Comparison of ENCODE assay signal across 6 cellular contexts in the genomic region with DNA sequence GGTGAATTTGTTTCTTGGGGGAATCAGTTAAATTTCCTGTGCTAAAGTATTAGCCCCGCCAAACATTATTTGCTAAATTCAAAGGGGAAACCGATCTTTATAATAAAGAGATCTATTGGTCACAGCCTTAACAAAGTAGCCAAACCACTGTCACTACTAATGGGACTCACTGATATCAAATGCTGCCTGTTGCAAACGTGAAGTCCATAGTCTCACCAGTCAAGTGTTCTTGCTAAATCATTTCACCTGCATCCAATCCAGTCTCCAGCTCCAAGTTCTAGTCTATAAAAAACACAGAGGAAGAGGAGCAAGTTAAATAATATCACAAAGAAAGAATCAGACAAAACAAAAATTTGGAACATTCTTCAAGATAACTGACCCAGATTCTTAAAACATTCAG. TPM values are rescaled to one million over a fixed set of nuclear protein-coding genes. Genes with fewer than 3 reads are reported as not detected.
"Had no signal": no experiment of that assay in that cellular context is flagged by ENCODE, and none has a peak within 500 bp of the region (broad histone marks: within the 10 kb centered on the region; RNA-seq: fewer than 3 reads in every experiment).

No MANE protein-coding gene starts in this region.

- H3K4me1 Mint-ChIP-seq: GM23338, IgD-negative memory B cell had no signal

- H3K4me3 ChIP-seq: GM23338 had no signal

- H3K4me2 ChIP-seq: GM23338 had no signal

- DNase-seq: H9, HCEC 1CT had no signal

- H3K4me3 Mint-ChIP-seq: GM23338, H9, IgD-negative memory B cell had no signal

- H2AFZ ChIP-seq: GM23338 had no signal

- H3K9me3 Mint-ChIP-seq: GM23338, H9, IgD-negative memory B cell had no signal

- H3K27me3 Mint-ChIP-seq: IgD-negative memory B cell had no signal

- ATAC-seq: GM23338, HepG2 had no signal

- H3K27ac Mint-ChIP-seq: GM23338, H9, IgD-negative memory B cell had no signal

- H3K27ac ChIP-seq: HL-60 had no signal

RNA-seq across cellular contexts. Expression of gene SH3BGR, which starts 30.1 kb away (rescaled TPM):
- total RNA-seq: HepG2 had no signal
